19 cellular contexts compared by ENCODE assay signal in genomic region chr22:43706151-43706550, GRCh38.
"Had no signal": no experiment of that assay in that cellular context is flagged by ENCODE, and none has a peak within 500 bp of the region (broad histone marks: within the 10 kb centered on the region; RNA-seq: fewer than 3 reads in every experiment).

No MANE protein-coding gene starts in this region.

- H3K9me3 ChIP-seq: testis had no signal

- H3K4me3 Mint-ChIP-seq: activated T-cell treated with anti-CD3 and anti-CD28 coated beads, Interleukin-2, amount 50 U/mL, for 72 hours; nephron progenitor cell; stimulated activated memory B cell treated with anti-CD40 and anti-IgM and Interleukin-4, amounts not matched to agents 10 μg/mL and 1 μg/mL and 100 μg/mL, for 72 hours; type B pancreatic cell had no signal

- DNase-seq: activated CD4-positive, alpha-beta T cell treated with anti-CD3 and anti-CD28 coated beads, Interleukin-2, amount 50 U/mL, for 4 hours; activated gamma-delta T cell treated with Interleukin-2 at 50 U/mL for 16 hours; activated T-cell treated with anti-CD3 and anti-CD28 coated beads, Interleukin-2, amount 50 U/mL, for 72 hours; adrenal gland; cerebellar nuclear complex; effector CD4-positive, alpha-beta T cell; heart right ventricle; left lung; midbrain; nephron progenitor cell; nucleus accumbens; sigmoid colon; stimulated activated CD4-positive, alpha-beta T cell treated with anti-CD3 and anti-CD28 coated beads, Interleukin-4, amount 100 ng/mL, for 4 hours; testis; WERI-Rb-1 had no signal

- H3K36me3 ChIP-seq: adrenal gland, heart right ventricle, left lung, sigmoid colon, WERI-Rb-1 had no signal

- H3K4me1 ChIP-seq: adrenal gland, heart right ventricle, left lung, sigmoid colon, testis had no signal

- H3K4me1 Mint-ChIP-seq: stimulated activated memory B cell treated with anti-CD40 and anti-IgM and Interleukin-4, amounts not matched to agents 10 μg/mL and 1 μg/mL and 100 μg/mL, for 72 hours had no signal

- H3K27me3 Mint-ChIP-seq: type B pancreatic cell had no signal

- H3K4me3 ChIP-seq: adrenal gland, heart right ventricle, left lung, sigmoid colon, testis had no signal

- H3K27ac ChIP-seq: adrenal gland, heart right ventricle, left lung, sigmoid colon, testis, WERI-Rb-1 had no signal

- H3K27ac Mint-ChIP-seq: activated naive CD4-positive, alpha-beta T cell treated with anti-CD3 and anti-CD28 coated beads, Interleukin-2, amount 50 U/mL, for 72 hours; activated T-cell treated with anti-CD3 and anti-CD28 coated beads, Interleukin-2, amount 50 U/mL, for 72 hours; nephron progenitor cell; stimulated activated memory B cell treated with anti-CD40 and anti-IgM and Interleukin-4, amounts not matched to agents 10 μg/mL and 1 μg/mL and 100 μg/mL, for 72 hours; type B pancreatic cell had no signal

- H3K27me3 ChIP-seq: adrenal gland, heart right ventricle, left lung, sigmoid colon, testis had no signal

- ATAC-seq: activated naive CD4-positive, alpha-beta T cell treated with anti-CD3 and anti-CD28 coated beads, Interleukin-2, amount 50 U/mL, for 72 hours; activated T-cell treated with anti-CD3 and anti-CD28 coated beads, Interleukin-2, amount 50 U/mL, for 72 hours; esophagus mucosa; heart right ventricle; left lung; stimulated activated memory B cell treated with anti-CD40 and anti-IgM and Interleukin-4, amounts not matched to agents 10 μg/mL and 1 μg/mL and 100 μg/mL, for 72 hours had no signal
